9 cellular contexts compared by ENCODE assay signal in the genomic region with DNA sequence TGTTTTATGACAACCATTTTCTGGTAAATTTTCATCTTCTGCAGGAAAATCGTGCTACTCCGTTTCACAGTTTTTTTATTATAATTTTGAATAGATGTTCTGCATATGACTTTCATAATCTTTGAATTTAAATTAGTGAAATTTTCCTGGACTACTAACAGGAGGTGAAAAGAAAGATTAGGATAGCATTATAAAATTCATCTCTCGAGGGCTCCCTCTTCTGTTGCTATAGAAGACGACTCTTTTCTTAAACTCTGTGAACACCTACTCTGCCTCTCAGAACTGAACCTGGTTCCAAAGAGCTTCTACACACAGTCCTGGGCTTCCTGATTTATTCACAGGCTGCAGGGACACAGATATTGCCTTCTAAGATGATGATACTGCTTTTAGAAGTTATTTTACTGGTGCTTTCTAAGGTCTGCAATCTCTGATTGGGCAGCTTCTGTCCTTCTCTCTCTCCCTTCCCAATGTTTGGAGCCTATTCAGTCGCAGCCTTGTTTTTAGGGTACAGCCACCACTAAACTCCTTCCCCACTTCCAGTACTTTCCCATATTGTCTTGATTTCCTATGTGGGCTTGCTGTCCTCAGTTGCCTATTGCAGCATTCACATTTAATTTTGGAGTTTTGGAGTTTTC. TPM values are rescaled to one million over a fixed set of nuclear protein-coding genes. Genes with fewer than 3 reads are reported as not detected.
DNase-seq lines count a peak whose midpoint lies in the region; ATAC-seq and TF ChIP-seq lines count a peak whose summit lies in the region.
"Had no signal": no experiment of that assay in that cellular context is flagged by ENCODE, and none has a peak within 500 bp of the region (broad histone marks: within the 10 kb centered on the region; RNA-seq: fewer than 3 reads in every experiment).

No MANE protein-coding gene starts in this region.

- POLR2A ChIA-PET in activated CD4-positive, alpha-beta memory T cell treated with anti-CD3 and anti-CD28 coated beads for 36 hours (lab: Charles Lee) = no interaction called here

- peaks cover 19% of the 10 kb centered on the region for H3K36me3 Mint-ChIP-seq in nephron progenitor cell (ENCODE audit: low read depth)
- H3K36me3 Mint-ChIP-seq in activated CD4-positive, alpha-beta memory T cell treated with anti-CD3 and anti-CD28 coated beads for 36 hours = no peaks in the 10 kb centered on the region
- H3K36me3 Mint-ChIP-seq: T-cell had no signal

- DNase-seq in EL = peak; percentile 19
- peak; percentile 31 for DNase-seq in HT1080 (ENCODE audit: low read depth)
- DNase-seq in body of pancreas = no peak
- no peak for DNase-seq in nephron progenitor cell
- no peak for DNase-seq in NCI-H1105 treated with DMSO at 0.1 percent for 48 hours (lab: John Stamatoyannopoulos, UW)
- DNase-seq in activated CD4-positive, alpha-beta memory T cell treated with anti-CD3 and anti-CD28 coated beads for 36 hours = no peak
- DNase-seq: activated naive CD4-positive, alpha-beta T cell treated with anti-CD3 and anti-CD28 coated beads, Interleukin-2, amount 10 ng/mL, durations not matched to agents 7 days and 5 days; T-cell had no signal

- no peak overlapping the region for H3K4me3 Mint-ChIP-seq in nephron progenitor cell
- no peak overlapping the region for H3K4me3 Mint-ChIP-seq in activated CD4-positive, alpha-beta memory T cell treated with anti-CD3 and anti-CD28 coated beads for 36 hours
- H3K4me3 Mint-ChIP-seq: activated naive CD4-positive, alpha-beta T cell treated with anti-CD3 and anti-CD28 coated beads, Interleukin-2, amount 10 ng/mL, durations not matched to agents 7 days and 5 days; T-cell had no signal

- H3K36me3 ChIP-seq in body of pancreas (replicated peaks in 1 of 2; ENCODE audit: insufficient read depth in 1 of 2, low read depth in 2 of 2) = no peaks in the 10 kb centered on the region

- peaks cover 2% of the 10 kb centered on the region for H3K27me3 Mint-ChIP-seq in nephron progenitor cell (ENCODE audit: low read depth, poor library complexity)
- H3K27me3 Mint-ChIP-seq in activated CD4-positive, alpha-beta memory T cell treated with anti-CD3 and anti-CD28 coated beads for 36 hours = peaks cover 2% of the 10 kb centered on the region
- H3K27me3 Mint-ChIP-seq: T-cell had no signal

- peaks cover 7% of the 10 kb centered on the region for H3K4me1 Mint-ChIP-seq in nephron progenitor cell
- peaks cover 6% of the 10 kb centered on the region for H3K4me1 Mint-ChIP-seq in activated CD4-positive, alpha-beta memory T cell treated with anti-CD3 and anti-CD28 coated beads for 36 hours (ENCODE audit: low read depth)

- TF ChIP-seq CTCF in body of pancreas (IDR thresholded peaks at IDR 0.05) (peak in 4 of 7 experiments; percentile 20 to 35 (median 25)), nephron progenitor cell (IDR thresholded peaks at IDR 0.05) (peak; percentile 22)

- intact Hi-C loops in body of pancreas (cut with DNase I) = no loop called here
- intact Hi-C loops in activated CD4-positive, alpha-beta memory T cell treated with anti-CD3 and anti-CD28 coated beads for 36 hours (cut with micrococcal nuclease) = no loop called here

- CTCF ChIA-PET in activated CD4-positive, alpha-beta memory T cell treated with anti-CD3 and anti-CD28 coated beads for 36 hours (lab: Charles Lee) = interaction anchor here (0.8 kb wide), 1 partner anchor 68 kb away, joined by 3 read pairs; no protein-coding TSS in a partner anchor

- WGBS in body of pancreas, 2 donors = 35 to 42% methylated on average over 5 of the region's 5 CpGs

- H3K27ac Mint-ChIP-seq in nephron progenitor cell = no peak overlapping the region
- H3K27ac Mint-ChIP-seq in activated CD4-positive, alpha-beta memory T cell treated with anti-CD3 and anti-CD28 coated beads for 36 hours = no peak overlapping the region
- H3K27ac Mint-ChIP-seq: activated naive CD4-positive, alpha-beta T cell treated with anti-CD3 and anti-CD28 coated beads, Interleukin-2, amount 10 ng/mL, durations not matched to agents 7 days and 5 days; T-cell had no signal

- no peaks in the 10 kb centered on the region for H3K9me3 Mint-ChIP-seq in nephron progenitor cell
- H3K9me3 Mint-ChIP-seq in activated CD4-positive, alpha-beta memory T cell treated with anti-CD3 and anti-CD28 coated beads for 36 hours = no peaks in the 10 kb centered on the region
- H3K9me3 Mint-ChIP-seq: activated naive CD4-positive, alpha-beta T cell treated with anti-CD3 and anti-CD28 coated beads, Interleukin-2, amount 10 ng/mL, durations not matched to agents 7 days and 5 days; T-cell had no signal

- ATAC-seq in body of pancreas (peak; percentile 55), HG03457 (IDR thresholded peaks at IDR 0.05; ENCODE audit: unreplicated experiment) (no peak)

- H3K27me3 ChIP-seq in body of pancreas = no peaks in the 10 kb centered on the region

- H3K9me3 ChIP-seq in body of pancreas = no peaks in the 10 kb centered on the region

- no peak for TF ChIP-seq POLR2A in body of pancreas (IDR thresholded peaks at IDR 0.05)

- H3K4me3 ChIP-seq in body of pancreas = no peak overlapping the region

- no peaks in the 10 kb centered on the region for H3K4me1 ChIP-seq in body of pancreas

- H3K27ac ChIP-seq in body of pancreas = no peak overlapping the region

RNA-seq across cellular contexts. Expression of gene SAP30, which starts 10.1 kb away (rescaled TPM):
- total RNA-seq in HT1080 (2014; rRNA removed; shearing (Covaris generic)) = 62.1 and 65.8 TPM in 2 replicates
- 24.7 and 32.4 TPM in 2 replicates for polyA plus RNA-seq in HT1080 (2015; cell fraction: cytosol; rRNA removed)
- 14.9 and 18.7 TPM in 2 replicates for polyA plus RNA-seq in HT1080 (2015; cell fraction: nucleus; rRNA removed)
- 10 to 100 TPM; 10.2 to 10.6 TPM for total RNA-seq in body of pancreas
- 10 to 100 TPM; 26.1 to 26.5 TPM for total RNA-seq in activated CD4-positive, alpha-beta memory T cell treated with anti-CD3 and anti-CD28 coated beads for 36 hours

RNA-seq across cellular contexts. Expression of gene HMGB2, which starts 26.5 kb away (rescaled TPM):
- 293 and 294 TPM in 2 replicates for total RNA-seq in HT1080 (2014; rRNA removed; shearing (Covaris generic))
- 398 and 408 TPM in 2 replicates for polyA plus RNA-seq in HT1080 (2015; cell fraction: cytosol; rRNA removed)
- polyA plus RNA-seq in HT1080 (2015; cell fraction: nucleus; rRNA removed) = 260 and 286 TPM in 2 replicates
- total RNA-seq in body of pancreas = 10 to 100 TPM; 16.2 to 18.7 TPM
- total RNA-seq in activated CD4-positive, alpha-beta memory T cell treated with anti-CD3 and anti-CD28 coated beads for 36 hours = 100 to 1,000 TPM; 610 to 614 TPM

RNA-seq across cellular contexts. Expression of gene SCRG1, which starts 38.2 kb away (rescaled TPM):
- total RNA-seq in HT1080 (2014; rRNA removed; shearing (Covaris generic)) = not detected in 2 replicates
- polyA plus RNA-seq in HT1080 (2015; cell fraction: cytosol; rRNA removed) = not detected in 2 replicates
- polyA plus RNA-seq in HT1080 (2015; cell fraction: nucleus; rRNA removed) = not detected in 2 replicates
- total RNA-seq in body of pancreas = not detected
- total RNA-seq in activated CD4-positive, alpha-beta memory T cell treated with anti-CD3 and anti-CD28 coated beads for 36 hours = not detected
- total RNA-seq: T-cell had no signal

Comparison
In these comparisons a context has a peak if more than half of its experiments do, and no peak if none do; other contexts are left out.
1. DNase-seq: peak in EL (single experiment) and HT1080 (single experiment); none in body of pancreas (0 of 4), nephron progenitor cell (single experiment), NCI-H1105 treated with DMSO at 0.1 percent for 48 hours (single experiment) and activated CD4-positive, alpha-beta memory T cell treated with anti-CD3 and anti-CD28 coated beads for 36 hours (single experiment).
2. RNA of gene HMGB2, which starts 26.5 kb away (total RNA-seq): 610 to 614 TPM in activated CD4-positive, alpha-beta memory T cell treated with anti-CD3 and anti-CD28 coated beads for 36 hours and 293 to 294 TPM in HT1080; 16.2 to 18.7 TPM in body of pancreas; every median in the first group is over 10 times any median in the second.